16 cellular contexts compared by ENCODE assay signal in genomic region chr6:73556796-73557195, GRCh38.
"Had no signal": no experiment of that assay in that cellular context is flagged by ENCODE, and none has a peak within 500 bp of the region (broad histone marks: within the 10 kb centered on the region; RNA-seq: fewer than 3 reads in every experiment).

No MANE protein-coding gene starts in this region.

- H3K36me3 ChIP-seq: gastrocnemius medialis, heart right ventricle, lower lobe of right lung had no signal

- H3K9me3 ChIP-seq: body of pancreas, gastrocnemius medialis, heart right ventricle, lower lobe of right lung had no signal

- H3K27me3 Mint-ChIP-seq: activated naive CD8-positive, alpha-beta T cell treated with anti-CD3 and anti-CD28 coated beads for 36 hours; central memory CD8-positive, alpha-beta T cell; effector memory CD8-positive, alpha-beta T cell; naive B cell; stimulated activated memory B cell treated with anti-CD40 and anti-IgM and Interleukin-4, amounts not matched to agents 10 μg/mL and 1 μg/mL and 100 μg/mL, for 72 hours; type B pancreatic cell had no signal

- H3K27ac Mint-ChIP-seq: activated naive CD8-positive, alpha-beta T cell treated with anti-CD3 and anti-CD28 coated beads for 36 hours; stimulated activated memory B cell treated with anti-CD40 and anti-IgM and Interleukin-4, amounts not matched to agents 10 μg/mL and 1 μg/mL and 100 μg/mL, for 72 hours; type B pancreatic cell had no signal

- H3K27ac ChIP-seq: body of pancreas, gastrocnemius medialis, heart right ventricle, lower lobe of right lung had no signal

- H3K4me1 Mint-ChIP-seq: central memory CD8-positive, alpha-beta T cell had no signal

- H3K9me3 Mint-ChIP-seq: activated naive CD8-positive, alpha-beta T cell treated with anti-CD3 and anti-CD28 coated beads for 36 hours; central memory CD8-positive, alpha-beta T cell; effector memory CD8-positive, alpha-beta T cell; naive B cell; stimulated activated memory B cell treated with anti-CD40 and anti-IgM and Interleukin-4, amounts not matched to agents 10 μg/mL and 1 μg/mL and 100 μg/mL, for 72 hours had no signal

- H3K4me1 ChIP-seq: body of pancreas, gastrocnemius medialis, lower lobe of right lung had no signal

- H3K36me3 Mint-ChIP-seq: activated naive CD8-positive, alpha-beta T cell treated with anti-CD3 and anti-CD28 coated beads for 36 hours; naive B cell; stimulated activated memory B cell treated with anti-CD40 and anti-IgM and Interleukin-4, amounts not matched to agents 10 μg/mL and 1 μg/mL and 100 μg/mL, for 72 hours; type B pancreatic cell had no signal

- DNase-seq: activated CD4-positive, alpha-beta T cell treated with anti-CD3 and anti-CD28 coated beads, Interleukin-2, amount 50 U/mL, for 1 hour; activated CD8-positive, alpha-beta memory T cell treated with anti-CD3 and anti-CD28 coated beads for 24 hours; activated naive CD8-positive, alpha-beta T cell treated with anti-CD3 and anti-CD28 coated beads for 36 hours; body of pancreas; effector memory CD8-positive, alpha-beta T cell; gastrocnemius medialis; heart right ventricle; left cardiac atrium; lower lobe of right lung; naive B cell; occipital lobe; stimulated activated CD4-positive, alpha-beta T cell treated with anti-CD3 and anti-CD28 coated beads, Interleukin-2, amount 100 ng/mL, for 48 hours; SW 1271 had no signal

- H3K4me3 Mint-ChIP-seq: activated naive CD8-positive, alpha-beta T cell treated with anti-CD3 and anti-CD28 coated beads for 36 hours; central memory CD8-positive, alpha-beta T cell; effector memory CD8-positive, alpha-beta T cell; naive B cell; stimulated activated memory B cell treated with anti-CD40 and anti-IgM and Interleukin-4, amounts not matched to agents 10 μg/mL and 1 μg/mL and 100 μg/mL, for 72 hours; type B pancreatic cell had no signal

- H3K27me3 ChIP-seq: body of pancreas, gastrocnemius medialis, heart right ventricle had no signal

- H3K4me3 ChIP-seq: body of pancreas, gastrocnemius medialis, heart right ventricle, lower lobe of right lung had no signal

- ATAC-seq: body of pancreas; effector memory CD8-positive, alpha-beta T cell; gastrocnemius medialis; heart right ventricle; left cardiac atrium; lower lobe of right lung; stimulated activated memory B cell treated with anti-CD40 and anti-IgM and Interleukin-4, amounts not matched to agents 10 μg/mL and 1 μg/mL and 100 μg/mL, for 72 hours had no signal
